ENCODE assay signal across 1 cellular context in the genomic region with DNA sequence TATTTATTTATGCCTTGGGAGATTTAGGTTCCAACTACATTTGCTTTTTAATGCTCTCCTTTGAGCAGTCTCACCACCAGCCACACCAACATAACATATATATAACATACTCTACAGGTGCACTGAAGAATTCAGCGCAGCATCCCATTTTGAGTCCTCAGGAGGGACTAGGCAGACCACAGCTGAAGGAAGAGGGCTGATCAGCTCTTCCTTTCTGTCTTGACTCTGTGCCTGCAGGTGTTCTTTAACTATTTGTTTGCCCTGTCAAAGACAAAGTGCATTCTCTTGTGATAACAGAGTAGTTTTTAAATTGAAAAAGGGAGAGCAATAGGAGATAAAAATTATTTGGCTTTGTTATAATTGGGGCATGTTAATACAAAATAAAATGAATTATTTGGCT.
TF ChIP-seq lines count a peak whose summit lies in the region.

No MANE protein-coding gene starts in this region.

TF ChIP-seq in SK-N-SH, 30 proteins besides CTCF, POLR2A, EP300 and RAD21:
- TF ChIP-seq NFIC (IDR thresholded peaks at IDR 0.05; ENCODE audit: borderline replicate concordance) (no peak), MXI1 (IDR thresholded peaks at IDR 0.05; ENCODE audit: low read depth, low read length) (no peak), RCOR1 (IDR thresholded peaks at IDR 0.05; ENCODE audit: low read length) (no peak), MEF2A (IDR thresholded peaks at IDR 0.05; ENCODE audit: borderline replicate concordance, low read depth) (no peak), GATA2 (CRISPR knock-in tag; IDR thresholded peaks at IDR 0.05) (no peak), TAF1 (IDR thresholded peaks at IDR 0.05; ENCODE audit: borderline replicate concordance, low read depth, low read length) (no peak), TCF12 (IDR thresholded peaks at IDR 0.05) (no peak), EZH2phosphoT487 (IDR thresholded peaks at IDR 0.05; ENCODE audit: borderline replicate concordance, low read depth) (no peak), ELF1 (IDR thresholded peaks at IDR 0.05) (no peak), FOXJ3 (CRISPR knock-in tag; IDR thresholded peaks at IDR 0.05) (no peak), RXRA (IDR thresholded peaks at IDR 0.05; ENCODE audit: borderline replicate concordance, low read depth) (no peak), SIN3A (IDR thresholded peaks at IDR 0.05; ENCODE audit: borderline replicate concordance, low read depth, low read length) (no peak), TEAD4 (IDR thresholded peaks at IDR 0.05; ENCODE audit: borderline replicate concordance, insufficient read depth) (no peak), YY1 (IDR thresholded peaks at IDR 0.05; ENCODE audit: low read depth) (no peak), JUND (IDR thresholded peaks at IDR 0.05) (no peak)
- TF ChIP-seq, protein P1, sequence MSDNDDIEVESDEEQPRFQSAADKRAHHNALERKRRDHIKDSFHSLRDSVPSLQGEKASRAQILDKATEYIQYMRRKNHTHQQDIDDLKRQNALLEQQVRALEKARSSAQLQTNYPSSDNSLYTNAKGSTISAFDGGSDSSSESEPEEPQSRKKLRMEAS (IDR thresholded peaks at IDR 0.05; ENCODE audit: low read depth): no peak
- TF ChIP-seq, protein P2, sequence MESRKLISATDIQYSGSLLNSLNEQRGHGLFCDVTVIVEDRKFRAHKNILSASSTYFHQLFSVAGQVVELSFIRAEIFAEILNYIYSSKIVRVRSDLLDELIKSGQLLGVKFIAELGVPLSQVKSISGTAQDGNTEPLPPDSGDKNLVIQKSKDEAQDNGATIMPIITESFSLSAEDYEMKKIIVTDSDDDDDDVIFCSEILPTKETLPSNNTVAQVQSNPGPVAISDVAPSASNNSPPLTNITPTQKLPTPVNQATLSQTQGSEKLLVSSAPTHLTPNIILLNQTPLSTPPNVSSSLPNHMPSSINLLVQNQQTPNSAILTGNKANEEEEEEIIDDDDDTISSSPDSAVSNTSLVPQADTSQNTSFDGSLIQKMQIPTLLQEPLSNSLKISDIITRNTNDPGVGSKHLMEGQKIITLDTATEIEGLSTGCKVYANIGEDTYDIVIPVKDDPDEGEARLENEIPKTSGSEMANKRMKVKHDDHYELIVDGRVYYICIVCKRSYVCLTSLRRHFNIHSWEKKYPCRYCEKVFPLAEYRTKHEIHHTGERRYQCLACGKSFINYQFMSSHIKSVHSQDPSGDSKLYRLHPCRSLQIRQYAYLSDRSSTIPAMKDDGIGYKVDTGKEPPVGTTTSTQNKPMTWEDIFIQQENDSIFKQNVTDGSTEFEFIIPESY (IDR thresholded peaks at IDR 0.05; ENCODE audit: borderline replicate concordance, low read depth): no peak
